Comparison of ENCODE assay signal across 19 cellular contexts in the genomic region with DNA sequence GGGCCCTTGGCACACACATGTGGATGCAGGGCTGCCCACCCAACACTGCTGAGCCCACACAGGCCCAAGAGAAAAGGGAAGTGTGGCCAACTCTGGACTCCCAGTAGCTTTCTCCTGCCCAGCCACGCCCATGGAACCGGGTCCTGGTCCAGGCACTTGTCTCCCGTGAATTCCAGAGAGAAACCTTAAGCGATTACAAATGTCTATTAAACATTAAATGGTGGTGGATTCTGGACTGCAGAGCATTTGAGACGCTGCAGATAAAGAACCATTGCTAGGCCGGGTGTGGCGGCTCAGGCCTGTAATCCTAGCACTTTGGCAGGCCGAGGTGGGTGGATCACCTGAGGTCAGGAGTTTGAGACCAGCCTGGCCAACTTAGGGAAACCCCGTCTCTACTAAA.
DNase-seq lines count a peak whose midpoint lies in the region; ATAC-seq, FAIRE-seq and TF ChIP-seq lines count a peak whose summit lies in the region.
"Had no signal": no experiment of that assay in that cellular context is flagged by ENCODE, and none has a peak within 500 bp of the region (broad histone marks: within the 10 kb centered on the region; RNA-seq: fewer than 3 reads in every experiment).

No MANE protein-coding gene starts in this region.

- H3K4me3 ChIP-seq in right atrium auricular region (no peak overlapping the region), small intestine (ENCODE audit: low read depth in 1 of 2, low read length in 2 of 2) (no peak overlapping the region)
- H3K4me3 ChIP-seq: A549; BLaER1 treated with 17β-estradiol and CSF1 and Interleukin-3, amounts not matched to agents 10 nM and 100 nM; GM23338; MG63 had no signal

- H3K4me1 ChIP-seq in right atrium auricular region: peaks cover 0 to 45% of the 10 kb centered on the region in 2 donors
- H3K4me1 ChIP-seq in small intestine (ENCODE audit: control insufficient read depth in 2 of 2, insufficient read depth in 1 of 2, low read depth in 1 of 2, low read length in 1 of 2): peaks cover 9 to 18% of the 10 kb centered on the region in 2 donors
- H3K4me1 ChIP-seq: A549 had no signal

- no peaks in the 10 kb centered on the region for H3K27me3 ChIP-seq in right atrium auricular region
- H3K27me3 ChIP-seq in layer of hippocampus (ENCODE audit: control insufficient read depth, insufficient read depth, low read length): peaks cover 3% of the 10 kb centered on the region
- H3K27me3 ChIP-seq in small intestine (ENCODE audit: control insufficient read depth in 2 of 2, insufficient read depth in 2 of 2, low read length in 2 of 2): no peaks in the 10 kb centered on the region
- H3K27me3 ChIP-seq: MG63 had no signal

- no peak for ATAC-seq in HG02938 (IDR thresholded peaks at IDR 0.05; ENCODE audit: unreplicated experiment)
- ATAC-seq: A549 had no signal

- intact Hi-C loops in cardiac septum (cut with DNase I): no loop called here

- no peak for DNase-seq in right atrium auricular region (ENCODE audit: low spot score)
- no peak for DNase-seq in cardiac septum (ENCODE audit: low spot score)
- peak; percentile 92 for DNase-seq in small intestine
- DNase-seq in activated effector memory CD4-positive, alpha-beta T cell treated with Interleukin-2 at 50 U/mL for 16 hours: no peak
- DNase-seq in stimulated activated CD4-positive, alpha-beta T cell treated with anti-CD3 and anti-CD28 coated beads, Interleukin-1b, Interleukin-23, amount 100 ng/mL, for 48 hours: no peak
- no peak for DNase-seq in activated effector memory CD4-positive, alpha-beta T cell treated with anti-CD3 and anti-CD28 coated beads, Interleukin-2, amount 50 U/mL, for 16 hours
- DNase-seq: DND-41, Karpas-422, MG63, NCI-H1092, NCI-H146, NCI-H2081, NCI-H510A had no signal

- no peak for FAIRE-seq in small intestine (lab: Jason Lieb, UNC)
- FAIRE-seq: A549, G401.6 had no signal

- no peaks in the 10 kb centered on the region for H3K9me3 ChIP-seq in right atrium auricular region
- no peaks in the 10 kb centered on the region for H3K9me3 ChIP-seq in small intestine (ENCODE audit: control insufficient read depth, low read depth)
- H3K9me3 ChIP-seq: A549; BLaER1 treated with 17β-estradiol and CSF1 and Interleukin-3, amounts not matched to agents 10 nM and 100 nM; MG63 had no signal

- peak overlapping the region; percentile 73 for H3K27ac ChIP-seq in right atrium auricular region
- H3K27ac ChIP-seq in layer of hippocampus (ENCODE audit: low read depth, low read length): peak overlapping the region; percentile 87
- H3K27ac ChIP-seq in small intestine (ENCODE audit: low read depth in 1 of 2, low read length in 1 of 2): peak overlapping the region; percentile 40 to 63
- H3K27ac ChIP-seq: A549; BLaER1 treated with 17β-estradiol and CSF1 and Interleukin-3, amounts not matched to agents 10 nM and 100 nM had no signal

- TF ChIP-seq CTCF in right atrium auricular region (IDR thresholded peaks at IDR 0.05): no peak

- H3K36me3 ChIP-seq in right atrium auricular region (no peaks in the 10 kb centered on the region), small intestine (ENCODE audit: control insufficient read depth in 2 of 2, insufficient read depth in 2 of 2, low read length in 2 of 2) (no peaks in the 10 kb centered on the region)
- H3K36me3 ChIP-seq: BLaER1 treated with 17β-estradiol and CSF1 and Interleukin-3, amounts not matched to agents 10 nM and 100 nM; MG63 had no signal

- WGBS in small intestine, 3 donors: 23 to 67% (median 43%) methylated on average over 9 of the region's 9 CpGs
